Comparison of ENCODE assay signal across 8 cellular contexts in genomic region chr11:110296226-110297081, GRCh38. TPM values are rescaled to one million over a fixed set of nuclear protein-coding genes. Genes with fewer than 3 reads are reported as not detected.
DNase-seq lines count a peak whose midpoint lies in the region; ATAC-seq and TF ChIP-seq lines count a peak whose summit lies in the region.

TSS of gene RDX (minus strand) at chr11:110296614. CDS start at chr11:110279692, 16,922 bp downstream.

- H3K27me3 Mint-ChIP-seq in CD4-positive, alpha-beta memory T cell = no peaks in the 10 kb centered on the region

- H3K4me3 Mint-ChIP-seq in CD4-positive, alpha-beta memory T cell = peak within 1 kb of the TSS; percentile 87 to 94 (median 92)

- H3K36me3 ChIP-seq in CD4-positive, alpha-beta memory T cell (ENCODE audit: insufficient read depth, low read length) = no peaks in the 10 kb centered on the region

- no peak for TF ChIP-seq CTCF in epithelial cell of esophagus (IDR thresholded peaks at IDR 0.05; ENCODE audit: insufficient read depth, low read depth, low read length, missing control alignments)

- peaks cover 44% of the 10 kb centered on the region for H3K4me1 ChIP-seq in CD4-positive, alpha-beta memory T cell (ENCODE audit: insufficient read depth, low read length)

- H3K27ac Mint-ChIP-seq in CD4-positive, alpha-beta memory T cell = peak within 1 kb of the TSS; percentile 22 to 94 (median 77)

- CTCF ChIA-PET in CD4-positive, alpha-beta memory T cell (lab: Charles Lee; ENCODE audit: partially characterized antibody) = interaction anchor here (1.0 to 1.6 kb wide), 4 partner anchors 37 to 139 kb away, joined by 3 to 5 read pairs (median 3); no protein-coding TSS in a partner anchor

- no peaks in the 10 kb centered on the region for H3K27me3 ChIP-seq in CD4-positive, alpha-beta memory T cell (ENCODE audit: insufficient read depth, low read length)

- peak within 1 kb of the TSS; percentile 70 for H3K27ac ChIP-seq in CD4-positive, alpha-beta memory T cell (ENCODE audit: low read depth, low read length)

- peak within 1 kb of the TSS; percentile 61 to 62 for H3K4me3 ChIP-seq in CD4-positive, alpha-beta memory T cell (ENCODE audit: low read length in 2 of 2)
- H3K4me3 ChIP-seq in epithelial cell of esophagus (ENCODE audit: low read length) = peak within 1 kb of the TSS; percentile 83

- H3K9me3 ChIP-seq in CD4-positive, alpha-beta memory T cell (ENCODE audit: control insufficient read depth in 1 of 2, low read length in 2 of 2) = no peaks in the 10 kb centered on the region

- peak; percentile 39 to 61 (median 51) for DNase-seq in CD4-positive, alpha-beta memory T cell
- DNase-seq in NOMO-1 treated with DMSO at 0.1 percent for 48 hours (lab: John Stamatoyannopoulos, UW; ENCODE audit: unreplicated experiment) (peak; percentile 54), activated T-cell treated with anti-CD3 and anti-CD28 coated beads for 1 hour (ENCODE audit: low read depth) (peak; percentile 32), epithelial cell of esophagus (ENCODE audit: low read depth) (peak; percentile 89), midbrain (lab: John Stamatoyannopoulos, UW) (peak; percentile 76)
- DNase-seq in stimulated activated CD8-positive, alpha-beta memory T cell treated with anti-CD3 and anti-CD28 coated beads, Interleukin-2, amount 100 ng/mL, for 48 hours (ENCODE audit: low read depth in 2 of 2) = peak; percentile 49 to 66

- peaks cover 15 to 41% (median 27%) of the 10 kb centered on the region in 4 donors for H3K4me1 Mint-ChIP-seq in CD4-positive, alpha-beta memory T cell

- POLR2A ChIA-PET in CD4-positive, alpha-beta memory T cell (lab: Charles Lee; ENCODE audit: partially characterized antibody) = interaction anchor here (0.9 to 2.1 kb wide), 3 partner anchors 32 to 133 kb away, joined by 3 to 8 read pairs (median 5); partner anchors contain the start of gene FDX1

- no peaks in the 10 kb centered on the region for H3K36me3 Mint-ChIP-seq in CD4-positive, alpha-beta memory T cell

- intact Hi-C loops in CD4-positive, alpha-beta memory T cell (cut with micrococcal nuclease) = loop anchor here (2.0 to 5.0 kb wide), 3 partner anchors 44 to 136 kb away; no protein-coding TSS in a partner anchor

- ATAC-seq in GM19328 (IDR thresholded peaks at IDR 0.05; ENCODE audit: unreplicated experiment) (peak; percentile 72), HG03457 (IDR thresholded peaks at IDR 0.05; ENCODE audit: unreplicated experiment) (peak; percentile 59)

- peaks cover 0 to 3% (median 0%) of the 10 kb centered on the region in 8 donors for H3K9me3 Mint-ChIP-seq in CD4-positive, alpha-beta memory T cell

RNA-seq across cellular contexts. Expression of gene RDX, which starts in this region (rescaled TPM):
- total RNA-seq in CD4-positive, alpha-beta memory T cell = 10 to 100 TPM; 22.4 to 26.5 TPM
- polyA plus RNA-seq in CD4-positive, alpha-beta memory T cell = 10 to 100 TPM; 14.3 to 18.7 TPM

Comparison
In these comparisons a context has a peak if more than half of its experiments do, and no peak if none do; other contexts are left out.
1. Peak in every context shown above with its lines: DNase-seq, ATAC-seq, H3K4me3 ChIP-seq and H3K27ac ChIP-seq.
2. DNase-seq: peak in every context shown above with its lines; median percentile 89 in epithelial cell of esophagus; 76 in midbrain; 58 in stimulated activated CD8-positive, alpha-beta memory T cell treated with anti-CD3 and anti-CD28 coated beads, Interleukin-2, amount 100 ng/mL, for 48 hours; 54 in NOMO-1 treated with DMSO at 0.1 percent for 48 hours; 51 in CD4-positive, alpha-beta memory T cell; 32 in activated T-cell treated with anti-CD3 and anti-CD28 coated beads for 1 hour.